ENCODE assay signal across 1 cellular context in the genomic region with DNA sequence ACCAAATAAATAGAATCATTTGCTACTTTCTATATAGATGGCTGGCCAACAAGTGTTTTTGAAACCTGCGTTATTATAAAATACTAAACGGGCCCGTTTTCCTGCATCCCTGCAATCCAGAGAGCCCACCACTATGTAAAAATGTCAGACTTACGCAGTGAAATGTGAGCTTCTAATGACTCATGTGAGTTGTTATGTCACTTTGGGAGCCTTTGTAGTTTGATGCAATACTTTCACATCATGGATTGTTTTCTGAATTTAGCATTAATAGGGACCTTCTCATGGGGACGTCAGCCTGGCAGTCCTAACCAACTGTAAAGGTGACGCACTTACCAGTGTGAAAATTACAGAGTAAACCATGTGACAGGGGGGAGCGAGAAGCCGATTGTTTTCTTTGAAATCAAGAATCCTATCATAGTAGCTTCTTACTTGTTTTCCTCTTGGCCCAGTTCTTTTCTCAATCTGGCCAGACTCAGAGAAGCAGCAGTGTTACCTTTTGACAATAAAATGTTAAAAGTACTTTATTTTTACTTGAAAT.
TF ChIP-seq lines count a peak whose summit lies in the region.

No MANE protein-coding gene starts in this region.

TF ChIP-seq in endothelial cell of umbilical vein, 7 proteins besides CTCF, POLR2A, EP300 and RAD21 (continued from another document):
- TF ChIP-seq JUN (IDR thresholded peaks at IDR 0.05; ENCODE audit: borderline replicate concordance, insufficient read depth, insufficient read length, low read depth): no peak
- TF ChIP-seq, protein P1, sequence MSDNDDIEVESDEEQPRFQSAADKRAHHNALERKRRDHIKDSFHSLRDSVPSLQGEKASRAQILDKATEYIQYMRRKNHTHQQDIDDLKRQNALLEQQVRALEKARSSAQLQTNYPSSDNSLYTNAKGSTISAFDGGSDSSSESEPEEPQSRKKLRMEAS (IDR thresholded peaks at IDR 0.05; ENCODE audit: insufficient read depth, insufficient read length): no peak
- no peak for TF ChIP-seq GATA2 (IDR thresholded peaks at IDR 0.05; ENCODE audit: insufficient read depth, insufficient read length, low read depth, low read length)
- TF ChIP-seq EZH2 (IDR thresholded peaks at IDR 0.05; ENCODE audit: borderline replicate concordance, low read depth, low read length, severe bottlenecking): no peak
TF ChIP-seq in endothelial cell of umbilical vein: peak in this region for 0.
